In genomic region chr5:81632679-81633078, GRCh38 we compare ENCODE assay signal across 26 cellular contexts.
"Had no signal": no experiment of that assay in that cellular context is flagged by ENCODE, and none has a peak within 500 bp of the region (broad histone marks: within the 10 kb centered on the region; RNA-seq: fewer than 3 reads in every experiment).

No MANE protein-coding gene starts in this region.

- H3K27ac Mint-ChIP-seq: activated CD4-positive, alpha-beta T cell treated with anti-CD3 and anti-CD28 coated beads, Interleukin-2, amount 10 ng/mL, durations not matched to agents 7 days and 5 days; activated CD8-positive, alpha-beta T cell treated with anti-CD3 and anti-CD28 coated beads, Interleukin-2, amount 10 ng/mL, durations not matched to agents 7 days and 5 days; activated naive CD4-positive, alpha-beta T cell treated with anti-CD3 and anti-CD28 coated beads, Interleukin-2, amount 10 ng/mL, durations not matched to agents 7 days and 5 days; activated T-cell treated with anti-CD3 and anti-CD28 coated beads, Interleukin-2, amount 50 U/mL, for 24 hours; brain; dendritic cell treated with granulocyte-macrophage colony-stimulating factor and Interleukin-4, amounts not matched to agents 40 ng/mL and 50 ng/mL, for 4 days; nephron progenitor cell; stimulated activated naive CD8-positive, alpha-beta T cell treated with anti-CD3 and anti-CD28 coated beads, Interleukin-15, Interleukin-2, amounts not matched to agents 100 ng/mL and 50 ng/mL, for 24 hours had no signal

- H3K27ac ChIP-seq: lower lobe of right lung, pancreas, psoas muscle, right atrium auricular region, spleen, suprapubic skin, tibial nerve had no signal

- H3K9me3 ChIP-seq: lower lobe of right lung, mucosa of descending colon, pancreas, psoas muscle, right atrium auricular region, spleen, suprapubic skin, tibial nerve had no signal

- H3K4me3 Mint-ChIP-seq: activated CD4-positive, alpha-beta T cell treated with anti-CD3 and anti-CD28 coated beads, Interleukin-2, amount 10 ng/mL, durations not matched to agents 7 days and 5 days; activated CD8-positive, alpha-beta T cell treated with anti-CD3 and anti-CD28 coated beads, Interleukin-2, amount 10 ng/mL, durations not matched to agents 7 days and 5 days; activated naive CD4-positive, alpha-beta T cell treated with anti-CD3 and anti-CD28 coated beads, Interleukin-2, amount 10 ng/mL, durations not matched to agents 7 days and 5 days; activated T-cell treated with anti-CD3 and anti-CD28 coated beads, Interleukin-2, amount 50 U/mL, for 24 hours; brain; dendritic cell treated with granulocyte-macrophage colony-stimulating factor and Interleukin-4, amounts not matched to agents 40 ng/mL and 50 ng/mL, for 4 days; nephron progenitor cell; stimulated activated naive CD8-positive, alpha-beta T cell treated with anti-CD3 and anti-CD28 coated beads, Interleukin-15, Interleukin-2, amounts not matched to agents 100 ng/mL and 50 ng/mL, for 24 hours had no signal

- H3K27me3 Mint-ChIP-seq: activated CD4-positive, alpha-beta T cell treated with anti-CD3 and anti-CD28 coated beads, Interleukin-2, amount 10 ng/mL, durations not matched to agents 7 days and 5 days; activated naive CD4-positive, alpha-beta T cell treated with anti-CD3 and anti-CD28 coated beads, Interleukin-2, amount 10 ng/mL, durations not matched to agents 7 days and 5 days; activated T-cell treated with anti-CD3 and anti-CD28 coated beads, Interleukin-2, amount 50 U/mL, for 24 hours; brain; dendritic cell treated with granulocyte-macrophage colony-stimulating factor and Interleukin-4, amounts not matched to agents 40 ng/mL and 50 ng/mL, for 4 days; stimulated activated naive CD8-positive, alpha-beta T cell treated with anti-CD3 and anti-CD28 coated beads, Interleukin-15, Interleukin-2, amounts not matched to agents 100 ng/mL and 50 ng/mL, for 24 hours had no signal

- H3K36me3 ChIP-seq: lower lobe of right lung, pancreas, right atrium auricular region had no signal

- ATAC-seq: activated CD8-positive, alpha-beta T cell treated with anti-CD3 and anti-CD28 coated beads, Interleukin-2, amount 10 ng/mL, durations not matched to agents 7 days and 5 days; left lobe of liver; lower lobe of right lung; mucosa of descending colon; pancreas; psoas muscle had no signal

- FAIRE-seq: endometrium, pancreas had no signal

- H3K27me3 ChIP-seq: pancreas, right atrium auricular region, spleen, suprapubic skin, tibial nerve had no signal

- H3K4me1 Mint-ChIP-seq: brain, nephron progenitor cell had no signal

- H3K4me1 ChIP-seq: lower lobe of right lung, pancreas, psoas muscle, right atrium auricular region, tibial nerve had no signal

- DNase-seq: activated CD4-positive, alpha-beta T cell treated with anti-CD3 and anti-CD28 coated beads, Interleukin-2, amount 10 ng/mL, durations not matched to agents 7 days and 5 days; activated CD8-positive, alpha-beta T cell treated with anti-CD3 and anti-CD28 coated beads, Interleukin-2, amount 10 ng/mL, durations not matched to agents 7 days and 5 days; activated effector memory CD4-positive, alpha-beta T cell treated with Interleukin-2 at 50 U/mL for 16 hours; activated naive CD4-positive, alpha-beta T cell treated with anti-CD3 and anti-CD28 coated beads, Interleukin-2, amount 10 ng/mL, durations not matched to agents 7 days and 5 days; activated T-cell treated with anti-CD3 and anti-CD28 coated beads, Interleukin-2, amount 50 U/mL, for 24 hours; aorta; effector CD4-positive, alpha-beta T cell; erythroblast; foreskin fibroblast; lower lobe of right lung; mesendoderm; mucosa of descending colon; nephron progenitor cell; pancreas; psoas muscle; spleen; stimulated activated CD4-positive, alpha-beta T cell treated with anti-CD3 and anti-CD28 coated beads, Interleukin-4, amount 100 ng/mL, for 1 hour; T1000 had no signal

- H3K4me3 ChIP-seq: lower lobe of right lung, mucosa of descending colon, pancreas, psoas muscle, right atrium auricular region, spleen, suprapubic skin, tibial nerve had no signal

- H3K9me3 Mint-ChIP-seq: brain; dendritic cell treated with granulocyte-macrophage colony-stimulating factor and Interleukin-4, amounts not matched to agents 40 ng/mL and 50 ng/mL, for 4 days; nephron progenitor cell had no signal
